Comparison of ENCODE assay signal across 15 cellular contexts in genomic region chr1:29349871-29350491, GRCh38.
"Had no signal": no experiment of that assay in that cellular context is flagged by ENCODE, and none has a peak within 500 bp of the region (broad histone marks: within the 10 kb centered on the region; RNA-seq: fewer than 3 reads in every experiment).

No MANE protein-coding gene starts in this region.

- H3K4me3 ChIP-seq: gastroesophageal sphincter, pancreas had no signal

- ATAC-seq: activated CD4-positive, CD25-positive, alpha-beta regulatory T cell treated with anti-CD3 and anti-CD28 coated beads, Interleukin-2, amount 50 U/mL, for 24 hours; activated naive CD4-positive, alpha-beta T cell treated with anti-CD3 and anti-CD28 coated beads, Interleukin-2, amount 50 U/mL, for 72 hours; effector memory CD8-positive, alpha-beta T cell; gastroesophageal sphincter; pancreas had no signal

- H3K36me3 ChIP-seq: gastroesophageal sphincter, pancreas had no signal

- DNase-seq: activated effector memory CD4-positive, alpha-beta T cell treated with Interleukin-2 at 50 U/mL for 16 hours; activated T-cell treated with anti-CD3 and anti-CD28 coated beads, Interleukin-2, amount 50 U/mL, for 24 hours; amniotic stem cell; cortex of kidney; effector memory CD8-positive, alpha-beta T cell; kidney glomerular epithelial cell; pancreas; stimulated activated CD4-positive, alpha-beta T cell treated with anti-CD3 and anti-CD28 coated beads, Interleukin-15, amount 100 ng/mL, for 24 hours; stimulated activated CD4-positive, alpha-beta T cell treated with anti-CD3 and anti-CD28 coated beads, Interleukin-4, amount 100 ng/mL, for 24 hours had no signal

- H3K27ac ChIP-seq: epithelial cell of prostate, gastroesophageal sphincter, pancreas had no signal

- FAIRE-seq: pancreas, TTC549, urothelium cell line had no signal

- H3K4me1 ChIP-seq: gastroesophageal sphincter, pancreas had no signal

- H3K9me3 ChIP-seq: pancreas had no signal

- H3K27me3 ChIP-seq: pancreas had no signal
